ENCODE assay signal across 2 cellular contexts in the genomic region with DNA sequence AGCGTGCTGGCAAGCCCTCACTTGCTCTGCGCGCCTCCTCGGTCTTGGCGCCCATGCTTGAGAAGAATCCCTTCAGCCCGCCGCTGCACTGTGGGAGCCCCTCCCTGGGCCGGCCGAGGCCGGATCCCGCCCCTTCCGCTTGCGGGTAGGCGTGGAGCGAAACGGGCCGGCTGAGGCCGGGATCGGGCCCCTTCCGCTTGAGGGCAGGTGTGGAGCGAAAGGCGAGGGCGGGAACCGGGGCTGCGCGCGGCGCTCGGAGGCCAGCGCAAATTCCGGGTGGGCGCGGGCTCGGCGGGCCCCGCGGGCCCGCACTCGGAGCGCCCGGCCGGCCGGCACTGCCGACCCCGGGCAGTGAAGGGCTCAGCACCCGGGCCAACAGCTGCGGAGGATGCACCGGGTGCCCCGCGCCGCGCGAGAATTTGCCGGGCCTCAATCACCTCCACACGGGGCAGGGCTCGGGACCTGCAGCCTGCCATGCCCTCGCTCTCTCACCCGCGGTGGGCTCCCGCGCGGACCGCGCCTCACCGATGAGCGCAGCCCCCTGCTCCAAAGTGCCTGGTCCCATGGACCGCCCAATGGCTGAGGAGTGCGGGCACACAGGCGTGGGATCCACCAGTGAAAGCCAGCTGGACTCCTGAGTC.
TF ChIP-seq lines count a peak whose summit lies in the region.

No MANE protein-coding gene starts in this region.

TF ChIP-seq in liver, 16 proteins besides CTCF, POLR2A, EP300 and RAD21:
- TF ChIP-seq, protein P1, sequence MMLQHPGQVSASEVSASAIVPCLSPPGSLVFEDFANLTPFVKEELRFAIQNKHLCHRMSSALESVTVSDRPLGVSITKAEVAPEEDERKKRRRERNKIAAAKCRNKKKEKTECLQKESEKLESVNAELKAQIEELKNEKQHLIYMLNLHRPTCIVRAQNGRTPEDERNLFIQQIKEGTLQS (IDR thresholded peaks at IDR 0.05), result no peak
- TF ChIP-seq GABPA (IDR thresholded peaks at IDR 0.05 in 1 of 2, conservative IDR thresholded peaks at IDR 0.05 in 1 of 2) (peak in 1 of 2 donors; percentile 30), HNF4A (conservative IDR thresholded peaks at IDR 0.05) (no peak), NR2F2 (IDR thresholded peaks at IDR 0.05) (no peak), SP1 (IDR thresholded peaks at IDR 0.05) (no peak)
TF ChIP-seq in liver: peak in this region for 1.

TF ChIP-seq in HepG2, 621 proteins besides CTCF, POLR2A, EP300 and RAD21:
- TF ChIP-seq ELK4 (CRISPR knock-in tag; IDR thresholded peaks at IDR 0.05; ENCODE audit: borderline replicate concordance), result no peak
- TF ChIP-seq ZBTB3 (CRISPR knock-in tag; IDR thresholded peaks at IDR 0.05; ENCODE audit: borderline replicate concordance, low read depth), result no peak
- TF ChIP-seq RBFOX2 (IDR thresholded peaks at IDR 0.05; ENCODE audit: low read depth, low read length), result no peak
- TF ChIP-seq ZNF383 (CRISPR knock-in tag; IDR thresholded peaks at IDR 0.05; ENCODE audit: borderline replicate concordance), result no peak
- no peak for TF ChIP-seq SP140L (CRISPR knock-in tag; IDR thresholded peaks at IDR 0.05; ENCODE audit: borderline replicate concordance)
TF ChIP-seq in HepG2: peak in this region for 0.
